Comparison of ENCODE assay signal across 1 cellular context in the genomic region with DNA sequence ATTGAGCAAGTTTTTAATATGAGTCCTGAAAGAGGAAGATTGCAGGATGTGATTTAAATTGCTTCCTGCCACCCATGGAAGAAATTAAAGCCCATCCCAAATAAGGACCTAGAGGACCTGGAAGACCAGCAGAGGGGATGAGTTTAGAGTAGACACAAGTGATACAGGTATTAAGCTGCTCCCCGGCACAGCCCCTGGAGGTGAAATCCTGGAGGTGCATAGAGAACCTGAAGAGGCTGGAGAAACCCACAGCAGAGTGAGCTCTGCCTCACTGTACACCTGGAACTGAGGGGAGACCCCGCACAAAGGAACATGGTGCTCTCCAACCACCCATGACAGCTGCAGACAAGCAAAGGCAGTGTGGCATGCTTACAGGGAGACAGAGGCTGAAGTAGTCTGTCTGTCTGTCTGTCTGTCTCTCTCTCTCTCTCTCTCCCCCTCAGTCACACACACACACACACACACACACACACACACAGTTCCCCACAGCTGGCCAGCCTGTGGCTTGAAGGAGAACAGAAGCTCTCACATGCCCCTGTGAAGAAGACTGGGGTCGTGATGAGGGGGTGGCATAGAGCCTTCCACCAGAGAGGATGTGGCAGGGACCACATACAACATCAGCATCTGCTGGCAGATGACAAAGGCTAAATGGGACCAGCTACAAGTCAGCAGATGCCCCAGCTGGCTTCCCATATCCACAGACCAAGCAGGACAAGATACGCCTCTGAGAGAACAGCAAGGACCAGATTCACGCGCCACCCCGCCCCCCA.
TF ChIP-seq lines count a peak whose summit lies in the region.

No MANE protein-coding gene starts in this region.

TF ChIP-seq in HEK293, 187 proteins besides CTCF, POLR2A, EP300 and RAD21 (continued from another document):
- TF ChIP-seq, protein P1, sequence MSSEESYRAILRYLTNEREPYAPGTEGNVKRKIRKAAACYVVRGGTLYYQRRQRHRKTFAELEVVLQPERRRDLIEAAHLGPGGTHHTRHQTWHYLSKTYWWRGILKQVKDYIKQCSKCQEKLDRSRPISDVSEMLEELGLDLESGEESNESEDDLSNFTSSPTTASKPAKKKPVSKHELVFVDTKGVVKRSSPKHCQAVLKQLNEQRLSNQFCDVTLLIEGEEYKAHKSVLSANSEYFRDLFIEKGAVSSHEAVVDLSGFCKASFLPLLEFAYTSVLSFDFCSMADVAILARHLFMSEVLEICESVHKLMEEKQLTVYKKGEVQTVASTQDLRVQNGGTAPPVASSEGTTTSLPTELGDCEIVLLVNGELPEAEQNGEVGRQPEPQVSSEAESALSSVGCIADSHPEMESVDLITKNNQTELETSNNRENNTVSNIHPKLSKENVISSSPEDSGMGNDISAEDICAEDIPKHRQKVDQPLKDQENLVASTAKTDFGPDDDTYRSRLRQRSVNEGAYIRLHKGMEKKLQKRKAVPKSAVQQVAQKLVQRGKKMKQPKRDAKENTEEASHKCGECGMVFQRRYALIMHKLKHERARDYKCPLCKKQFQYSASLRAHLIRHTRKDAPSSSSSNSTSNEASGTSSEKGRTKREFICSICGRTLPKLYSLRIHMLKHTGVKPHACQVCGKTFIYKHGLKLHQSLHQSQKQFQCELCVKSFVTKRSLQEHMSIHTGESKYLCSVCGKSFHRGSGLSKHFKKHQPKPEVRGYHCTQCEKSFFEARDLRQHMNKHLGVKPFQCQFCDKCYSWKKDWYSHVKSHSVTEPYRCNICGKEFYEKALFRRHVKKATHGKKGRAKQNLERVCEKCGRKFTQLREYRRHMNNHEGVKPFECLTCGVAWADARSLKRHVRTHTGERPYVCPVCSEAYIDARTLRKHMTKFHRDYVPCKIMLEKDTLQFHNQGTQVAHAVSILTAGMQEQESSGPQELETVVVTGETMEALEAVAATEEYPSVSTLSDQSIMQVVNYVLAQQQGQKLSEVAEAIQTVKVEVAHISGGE (tag by site-specific recombination; conservative IDR thresholded peaks at IDR 0.05; ENCODE audit: low read depth): no peak
